ENCODE assay signal across 32 cellular contexts in the genomic region with DNA sequence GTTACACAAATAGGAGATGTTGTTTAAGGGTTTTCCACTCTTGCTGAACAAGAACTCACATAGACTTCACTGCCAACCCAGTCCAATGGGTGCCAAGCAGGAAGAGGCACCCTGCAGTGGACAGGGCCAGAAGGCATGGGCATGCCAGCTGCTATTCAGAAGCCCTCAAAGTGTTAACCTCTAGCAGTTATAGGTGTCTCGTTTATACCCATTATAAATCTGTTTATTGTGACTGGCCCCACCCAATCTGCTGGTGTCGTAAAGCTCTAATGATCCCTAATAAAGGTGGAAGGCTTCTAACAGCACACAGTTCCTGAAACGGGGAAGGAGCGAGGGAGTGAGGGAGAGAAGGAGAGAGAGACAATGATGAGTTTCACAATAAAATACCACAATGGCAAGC. TPM values are rescaled to one million over a fixed set of nuclear protein-coding genes. Genes with fewer than 3 reads are reported as not detected.
"Had no signal": no experiment of that assay in that cellular context is flagged by ENCODE, and none has a peak within 500 bp of the region (broad histone marks: within the 10 kb centered on the region; RNA-seq: fewer than 3 reads in every experiment).

No MANE protein-coding gene starts in this region.

- FAIRE-seq: kidney had no signal

- H3K4me3 ChIP-seq: adrenal gland, cardiac muscle cell, coronary artery, dorsolateral prefrontal cortex, gastroesophageal sphincter, skin epidermis, thoracic aorta, upper lobe of right lung had no signal

- H3K4me1 ChIP-seq: adrenal gland, gastroesophageal sphincter had no signal

- H3K27ac ChIP-seq: adrenal gland, cardiac muscle cell, coronary artery, dorsolateral prefrontal cortex, gastroesophageal sphincter, skin epidermis, thoracic aorta, upper lobe of right lung had no signal

- ATAC-seq: gastroesophageal sphincter; sciatic nerve; stimulated activated effector memory CD8-positive, alpha-beta T cell treated with anti-CD3 and anti-CD28 coated beads, Interleukin-12 subunit alpha, Interleukin-12 subunit beta, amount 100 ng/mL, for 72 hours; upper lobe of right lung had no signal

- DNase-seq: activated CD4-positive, alpha-beta memory T cell treated with anti-CD3 and anti-CD28 coated beads for 36 hours; activated CD4-positive, alpha-beta T cell treated with anti-CD3 and anti-CD28 coated beads, Interleukin-2, amount 10 ng/mL, durations not matched to agents 24 days and 14 days; activated CD4-positive, CD25-positive, alpha-beta regulatory T cell treated with anti-CD3 and anti-CD28 coated beads, Interleukin-2, amount 50 U/mL, for 72 hours; activated CD8-positive, alpha-beta memory T cell treated with anti-CD3 and anti-CD28 coated beads, Interleukin-2, amount 50 U/mL, for 4 hours; activated effector memory CD4-positive, alpha-beta T cell treated with anti-CD3 and anti-CD28 coated beads, Interleukin-2, amount 50 U/mL, for 16 hours; activated naive CD4-positive, alpha-beta T cell treated with anti-CD3 and anti-CD28 coated beads for 36 hours; activated naive CD8-positive, alpha-beta T cell treated with anti-CD3 and anti-CD28 coated beads for 36 hours; activated T-cell treated with anti-CD3 and anti-CD28 coated beads, Interleukin-2, amount 50 U/mL, for 1 hour; adrenal gland; aorta; cerebellar nuclear complex; dorsolateral prefrontal cortex; effector memory CD4-positive, alpha-beta T cell; hippocampal formation; kidney; retina; stimulated activated CD4-positive, alpha-beta T cell treated with anti-CD3 and anti-CD28 coated beads, Interleukin-4, amount 100 ng/mL, for 24 hours; T-helper 9 cell; upper lobe of right lung had no signal

- H3K36me3 ChIP-seq: adrenal gland, cardiac muscle cell, gastroesophageal sphincter, thoracic aorta, upper lobe of right lung had no signal

- H3K27me3 ChIP-seq: adrenal gland, cardiac muscle cell, upper lobe of right lung had no signal

- H3K9me3 ChIP-seq: adrenal gland, gastroesophageal sphincter, thoracic aorta, upper lobe of right lung had no signal

RNA-seq across cellular contexts. Expression of a gene that starts 23.9 kb away (rescaled TPM):
- total RNA-seq: activated CD4-positive, alpha-beta memory T cell treated with anti-CD3 and anti-CD28 coated beads for 36 hours; activated naive CD4-positive, alpha-beta T cell treated with anti-CD3 and anti-CD28 coated beads for 36 hours; aorta; cardiac muscle cell; fibroblast of lung; fibroblast of villous mesenchyme; gastroesophageal sphincter; lower leg skin; osteoblast; posterior vena cava; sciatic nerve; subcutaneous adipose tissue; thoracic aorta had no signal
- polyA plus RNA-seq: cardiac muscle cell, fibroblast of lung had no signal
